ENCODE assay signal across 8 cellular contexts in genomic region chr1:77978969-77979838, GRCh38. TPM values are rescaled to one million over a fixed set of nuclear protein-coding genes. Genes with fewer than 3 reads are reported as not detected.
DNase-seq lines count a peak whose midpoint lies in the region; ATAC-seq and TF ChIP-seq lines count a peak whose summit lies in the region.

FUBP1 (minus strand) TSS chr1:77979072; CDS start chr1:77979004, 68 bp downstream.

- H3K4me3 ChIP-seq in muscle layer of duodenum (ENCODE audit: low read depth in 1 of 2, low read length in 2 of 2), result peak within 1 kb of the TSS; percentile 82 to 91

- peak within 1 kb of the TSS; percentile 100 for H3K27ac ChIP-seq in muscle layer of duodenum (ENCODE audit: low read length)

- peak; percentile 27; the same call in 1 of the 2 replicates for TF ChIP-seq RAD21 in Ishikawa (IDR thresholded peaks at IDR 0.05; ENCODE audit: low read depth)

- peaks cover 4 to 33% of the 10 kb centered on the region in 2 donors for H3K4me1 ChIP-seq in muscle layer of duodenum (ENCODE audit: control insufficient read depth in 1 of 2, insufficient read depth in 2 of 2, low read length in 2 of 2)

- no peaks in the 10 kb centered on the region for H3K27me3 ChIP-seq in muscle layer of duodenum (ENCODE audit: low read depth, low read length)

- no peaks in the 10 kb centered on the region for H3K9me3 ChIP-seq in muscle layer of duodenum (ENCODE audit: control insufficient read depth in 1 of 2, low read length in 2 of 2)

- ATAC-seq in GM21576 (IDR thresholded peaks at IDR 0.05; ENCODE audit: unreplicated experiment), result peak; percentile 75
- ATAC-seq in esophagus mucosa, result peak; percentile 93

- DNase-seq in DMS53 (lab: John Stamatoyannopoulos, UW) (peak; percentile 100), OCI-M2 (lab: John Stamatoyannopoulos, UW; ENCODE audit: unreplicated experiment) (peak; percentile 68), activated T-cell treated with anti-CD3 and anti-CD28 coated beads for 48 hours (ENCODE audit: low read depth) (peak; percentile 88)
- peak; percentile 88 to 97 for DNase-seq in stimulated activated CD8-positive, alpha-beta memory T cell treated with anti-CD3 and anti-CD28 coated beads, Interleukin-7, amount 100 ng/mL, for 4 hours (ENCODE audit: low read depth in 2 of 2)

- H3K36me3 ChIP-seq in muscle layer of duodenum (ENCODE audit: control insufficient read depth in 1 of 2, insufficient read depth in 2 of 2, low read length in 2 of 2), result peaks cover 0 to 12% of the 10 kb centered on the region in 2 donors

- no peak for TF ChIP-seq EP300 in Ishikawa (IDR thresholded peaks at IDR 0.05; ENCODE audit: borderline replicate concordance)

TF ChIP-seq in Ishikawa, 13 proteins besides CTCF, POLR2A, EP300 and RAD21:
- TF ChIP-seq MAX (IDR thresholded peaks at IDR 0.05), result peak; percentile 12; the same call in 1 of the 2 replicates
- no peak for TF ChIP-seq FOXM1 (IDR thresholded peaks at IDR 0.05; ENCODE audit: borderline replicate concordance, low read depth)
- TF ChIP-seq NFIC (IDR thresholded peaks at IDR 0.05), result no peak; the same call in 1 of the 2 replicates
- no peak for TF ChIP-seq REST (IDR thresholded peaks at IDR 0.05; ENCODE audit: low read depth)
- peak; percentile 92 for TF ChIP-seq YY1 (IDR thresholded peaks at IDR 0.05; ENCODE audit: low read depth)
- TF ChIP-seq ZBTB7A (IDR thresholded peaks at IDR 0.05; ENCODE audit: low read depth), result no peak
- TF ChIP-seq EGR1 (IDR thresholded peaks at IDR 0.05), result no peak
- no peak for TF ChIP-seq CREB1 (IDR thresholded peaks at IDR 0.05; ENCODE audit: low read depth)
- TF ChIP-seq TCF12 (IDR thresholded peaks at IDR 0.05; ENCODE audit: low read depth), result no peak; the same call in 1 of the 2 replicates
- TF ChIP-seq TEAD4 (IDR thresholded peaks at IDR 0.05), result peak; percentile 26
- no peak for TF ChIP-seq USF1 (IDR thresholded peaks at IDR 0.05)
- peak; percentile 73 for TF ChIP-seq TAF1 (IDR thresholded peaks at IDR 0.05; ENCODE audit: low read depth)
- TF ChIP-seq CEBPB (IDR thresholded peaks at IDR 0.05), result no peak

RNA-seq across cellular contexts. Expression of gene FUBP1, which starts in this region (rescaled TPM):
- 41.9 TPM for total RNA-seq in esophagus mucosa

Comparison
In these comparisons a context has a peak if more than half of its experiments do, and no peak if none do; other contexts are left out.
1. Peak in every context shown above with its lines: DNase-seq, ATAC-seq, H3K4me3 ChIP-seq and H3K27ac ChIP-seq.